18 cellular contexts compared by ENCODE assay signal in the genomic region with DNA sequence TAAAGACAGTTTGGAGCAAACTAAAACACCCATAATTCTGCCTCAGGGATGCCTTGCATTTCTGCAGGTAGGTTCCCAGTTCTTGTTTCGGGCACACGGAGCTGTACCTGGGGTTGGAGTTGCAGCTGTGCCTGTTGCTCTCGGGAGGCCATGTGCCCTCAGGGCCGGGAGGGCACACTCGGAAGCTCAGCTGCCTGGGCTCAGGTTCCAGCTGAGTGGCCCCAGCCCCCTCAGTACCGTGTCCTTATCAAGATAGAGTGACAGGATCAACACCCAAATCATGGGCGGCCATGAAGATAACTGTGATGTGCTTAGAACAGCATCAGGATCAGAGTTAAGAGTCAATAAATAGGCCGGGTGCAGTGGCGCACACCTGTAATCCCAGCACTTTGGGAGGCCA.
A peak's percentile ranks its signal among the peaks of the same experiment; 100 is the strongest.
DNase-seq lines count a peak whose midpoint lies in the region; ATAC-seq and TF ChIP-seq lines count a peak whose summit lies in the region.
"Had no signal": no experiment of that assay in that cellular context is flagged by ENCODE, and none has a peak within 500 bp of the region (broad histone marks: within the 10 kb centered on the region; RNA-seq: fewer than 3 reads in every experiment).

No MANE protein-coding gene starts in this region.

- H3K9ac ChIP-seq in colonic mucosa (ENCODE audit: low read depth in 2 of 2, low read length in 2 of 2): no peak overlapping the region

- no peak for TF ChIP-seq POLR2A in spleen (IDR thresholded peaks at IDR 0.05)

- ATAC-seq in RWPE2 (ENCODE audit: low read depth) (no peak), HG03175 (IDR thresholded peaks at IDR 0.05; ENCODE audit: unreplicated experiment) (no peak)
- ATAC-seq: A549 had no signal

- H3K27me3 ChIP-seq in RWPE2 (ENCODE audit: insufficient read depth, poor library complexity, severe bottlenecking): no peaks in the 10 kb centered on the region
- H3K27me3 ChIP-seq in spleen (replicated peaks in 1 of 7): no peaks in the 10 kb centered on the region
- no peaks in the 10 kb centered on the region for H3K27me3 ChIP-seq in colonic mucosa
- H3K27me3 ChIP-seq: Peyer's patch had no signal

- WGBS in spleen, 5 donors: 95 to 99% (median 96%) methylated on average over 9 of the region's 9 CpGs

- H3K36me3 ChIP-seq in RWPE2 (ENCODE audit: low read depth) (no peaks in the 10 kb centered on the region), spleen (peaks cover 0 to 60% (median 7%) of the 10 kb centered on the region in 6 donors), colonic mucosa (no peaks in the 10 kb centered on the region)
- H3K36me3 ChIP-seq: Peyer's patch had no signal

- DNase-seq in activated effector memory CD4-positive, alpha-beta T cell treated with anti-CD3 and anti-CD28 coated beads, Interleukin-2, amount 50 U/mL, for 16 hours: peak; percentile 21
- DNase-seq in activated effector memory CD4-positive, alpha-beta T cell treated with Interleukin-2 at 50 U/mL for 16 hours: no peak
- peak; percentile 20 for DNase-seq in RWPE2 (ENCODE audit: low spot score)
- DNase-seq in mesenteric fat pad (ENCODE audit: low spot score): peak; percentile 74
- DNase-seq in spleen: peak; percentile 45
- DNase-seq in NCI-H524 (lab: John Stamatoyannopoulos, UW): no peak
- DNase-seq in colonic mucosa: no peak
- DNase-seq: CD4-positive, CD25-positive, alpha-beta regulatory T cell; COR-L47; DMS 273 treated with DMSO at 0.1 percent for 48 hours; DMS79 treated with DMSO at 0.1 percent for 48 hours; Karpas-422; MV-4-11; NCI-H2029 treated with DMSO at 0.1 percent for 48 hours; NCI-H526 had no signal

- H3K27ac ChIP-seq in RWPE2 (ENCODE audit: poor library complexity, severe bottlenecking): no peak overlapping the region
- H3K27ac ChIP-seq in spleen: no peak overlapping the region
- H3K27ac ChIP-seq in colonic mucosa: no peak overlapping the region
- H3K27ac ChIP-seq: A549, Peyer's patch had no signal

- H3K4me1 ChIP-seq in RWPE2 (ENCODE audit: insufficient read depth, poor library complexity, severe bottlenecking) (no peaks in the 10 kb centered on the region), spleen (peaks cover 7 to 52% (median 37%) of the 10 kb centered on the region in 6 donors), colonic mucosa (no peaks in the 10 kb centered on the region)
- H3K4me1 ChIP-seq: A549 had no signal

- no peaks in the 10 kb centered on the region for H3K9me3 ChIP-seq in RWPE2 (ENCODE audit: severe bottlenecking)
- H3K9me3 ChIP-seq in spleen: no peaks in the 10 kb centered on the region
- H3K9me3 ChIP-seq in colonic mucosa: no peaks in the 10 kb centered on the region
- H3K9me3 ChIP-seq: A549, Peyer's patch had no signal

- intact Hi-C loops in spleen (cut with DNase I; ENCODE audit: low total_unique reads) (no loop called here), colonic mucosa (cut with DNase I) (no loop called here)

- H3K4me3 ChIP-seq in RWPE2 (ENCODE audit: severe bottlenecking): no peak overlapping the region
- no peak overlapping the region for H3K4me3 ChIP-seq in spleen
- no peak overlapping the region for H3K4me3 ChIP-seq in colonic mucosa
- H3K4me3 ChIP-seq: A549, Peyer's patch had no signal

- no peak for TF ChIP-seq CTCF in RWPE2 (IDR thresholded peaks at IDR 0.05; ENCODE audit: poor library complexity, severe bottlenecking)
- TF ChIP-seq CTCF in spleen (IDR thresholded peaks at IDR 0.05 in 8 of 11, conservative IDR thresholded peaks at IDR 0.05 in 3 of 11): no peak
- TF ChIP-seq CTCF in colonic mucosa (IDR thresholded peaks at IDR 0.05): no peak

Comparison
In these comparisons a context has a peak if more than half of its experiments do, and no peak if none do; other contexts are left out.
1. DNase-seq: peak in activated effector memory CD4-positive, alpha-beta T cell treated with anti-CD3 and anti-CD28 coated beads, Interleukin-2, amount 50 U/mL, for 16 hours (single experiment), RWPE2 (single experiment), mesenteric fat pad (single experiment) and spleen (single experiment); none in activated effector memory CD4-positive, alpha-beta T cell treated with Interleukin-2 at 50 U/mL for 16 hours (single experiment), NCI-H524 (0 of 2) and colonic mucosa (single experiment).